8 cellular contexts compared by ENCODE assay signal in genomic region chr5:148998174-148998797, GRCh38.
A peak's percentile ranks its signal among the peaks of the same experiment; 100 is the strongest.
DNase-seq lines count a peak whose midpoint lies in the region; ATAC-seq, FAIRE-seq and TF ChIP-seq lines count a peak whose summit lies in the region.

No MANE protein-coding gene starts in this region.

- H3K27me3 ChIP-seq in upper lobe of left lung: no peaks in the 10 kb centered on the region

- H3K4me1 Mint-ChIP-seq in brain: peaks cover 14% of the 10 kb centered on the region

- H3K27ac ChIP-seq in upper lobe of left lung: no peak overlapping the region

- peak; percentile 92 for FAIRE-seq in A204.1 (lab: Jason Lieb, UNC)

- no peaks in the 10 kb centered on the region for H3K36me3 ChIP-seq in upper lobe of left lung

- no peak overlapping the region for H3K4me3 Mint-ChIP-seq in brain

- DNase-seq in ELF-1 (ENCODE audit: low read depth, low spot score) (peak; percentile 27), NCI-H748 (lab: John Stamatoyannopoulos, UW; ENCODE audit: unreplicated experiment) (peak; percentile 65), kidney tubule cell (ENCODE audit: low spot score) (peak; percentile 81), upper lobe of left lung (peak in 1 of 2 donors; percentile 34), middle frontal gyrus (ENCODE audit: extremely low spot score, low spot score) (no peak)

- H3K27ac Mint-ChIP-seq in brain: no peak overlapping the region

- H3K9me3 ChIP-seq in upper lobe of left lung: no peaks in the 10 kb centered on the region

- TF ChIP-seq CTCF in brain (conservative IDR thresholded peaks at IDR 0.05) (peak; percentile 58 to 76), upper lobe of left lung (IDR thresholded peaks at IDR 0.05) (peak; percentile 62 to 79 (median 74))

- WGBS in upper lobe of left lung, 2 donors: 54 to 56% methylated on average over 6 of the region's 6 CpGs

- H3K27me3 Mint-ChIP-seq in brain: peaks cover 8% of the 10 kb centered on the region

- peaks cover 0 to 5% (median 2%) of the 10 kb centered on the region in 4 donors for H3K4me1 ChIP-seq in upper lobe of left lung

- ATAC-seq in HG02852 (IDR thresholded peaks at IDR 0.05; ENCODE audit: unreplicated experiment) (peak; percentile 68), upper lobe of left lung (ENCODE audit: low FRiP score in 2 of 2) (peak; percentile 74)

- TF ChIP-seq POLR2A in upper lobe of left lung (IDR thresholded peaks at IDR 0.05): no peak

- TF ChIP-seq EP300 in upper lobe of left lung (IDR thresholded peaks at IDR 0.05): no peak

- H3K9me3 Mint-ChIP-seq in brain: no peaks in the 10 kb centered on the region

- no peak overlapping the region for H3K4me3 ChIP-seq in upper lobe of left lung

- H3K36me3 Mint-ChIP-seq in brain: no peaks in the 10 kb centered on the region
